16 cellular contexts compared by ENCODE assay signal in the genomic region with DNA sequence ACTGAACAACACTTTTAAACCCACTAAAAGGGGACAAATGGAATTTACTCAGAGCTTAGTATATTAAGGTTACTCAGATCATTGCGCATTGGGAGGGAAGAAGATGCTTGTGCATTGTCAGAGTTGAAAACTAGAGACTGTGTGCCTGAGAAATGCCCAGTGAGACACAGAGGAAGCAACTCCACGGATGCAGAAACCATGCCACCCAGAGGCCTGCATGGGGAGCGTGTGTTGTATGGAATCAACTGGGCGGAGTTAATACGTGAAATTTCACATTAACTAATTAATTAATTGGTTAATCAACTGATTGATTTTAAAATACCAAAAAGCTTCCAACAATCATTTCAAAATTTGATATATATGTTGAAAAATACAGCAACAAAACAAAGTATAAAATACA.
DNase-seq lines count a peak whose midpoint lies in the region; ATAC-seq and TF ChIP-seq lines count a peak whose summit lies in the region.
"Had no signal": no experiment of that assay in that cellular context is flagged by ENCODE, and none has a peak within 500 bp of the region (broad histone marks: within the 10 kb centered on the region; RNA-seq: fewer than 3 reads in every experiment).

No MANE protein-coding gene starts in this region.

- no peak overlapping the region for H3K27ac Mint-ChIP-seq in chondrocyte (ENCODE audit: unreplicated experiment)
- H3K27ac Mint-ChIP-seq: activated CD4-positive, alpha-beta memory T cell treated with anti-CD3 and anti-CD28 coated beads, Interleukin-2, amount 10 ng/mL, durations not matched to agents 7 days and 5 days; T-helper 2 cell treated with Interferon-gamma antibody and Interleukin-4, amounts not matched to agents 5 μg/mL and 100 μg/mL, for 36 hours had no signal

- H3K9me3 Mint-ChIP-seq in chondrocyte (ENCODE audit: low read depth) = peaks cover 3% of the 10 kb centered on the region
- H3K9me3 Mint-ChIP-seq: activated CD4-positive, alpha-beta memory T cell treated with anti-CD3 and anti-CD28 coated beads, Interleukin-2, amount 10 ng/mL, durations not matched to agents 7 days and 5 days; T-helper 2 cell treated with Interferon-gamma antibody and Interleukin-4, amounts not matched to agents 5 μg/mL and 100 μg/mL, for 36 hours had no signal

- TF ChIP-seq POLR2A in NB4 (IDR thresholded peaks at IDR 0.05; ENCODE audit: extremely low read depth, insufficient read length) = no peak

- no peaks in the 10 kb centered on the region for H3K36me3 Mint-ChIP-seq in chondrocyte (ENCODE audit: low read depth)

- no peaks in the 10 kb centered on the region for H3K27me3 Mint-ChIP-seq in chondrocyte (ENCODE audit: low read depth)
- H3K27me3 Mint-ChIP-seq: activated CD4-positive, alpha-beta memory T cell treated with anti-CD3 and anti-CD28 coated beads, Interleukin-2, amount 10 ng/mL, durations not matched to agents 7 days and 5 days had no signal

- no peak overlapping the region for H3K4me3 Mint-ChIP-seq in chondrocyte (ENCODE audit: unreplicated experiment)
- H3K4me3 Mint-ChIP-seq: activated CD4-positive, alpha-beta memory T cell treated with anti-CD3 and anti-CD28 coated beads, Interleukin-2, amount 10 ng/mL, durations not matched to agents 7 days and 5 days; T-helper 2 cell treated with Interferon-gamma antibody and Interleukin-4, amounts not matched to agents 5 μg/mL and 100 μg/mL, for 36 hours had no signal

- TF ChIP-seq CTCF in NB4 (IDR thresholded peaks at IDR 0.05; ENCODE audit: low read depth, low read length) (peak; percentile 27), chondrocyte (IDR thresholded peaks at IDR 0.05) (peak; percentile 58)

- H3K4me3 ChIP-seq in NB4 (ENCODE audit: low read depth, low read length) = no peak overlapping the region
- H3K4me3 ChIP-seq: uterus had no signal

- peaks cover 25% of the 10 kb centered on the region for H3K4me1 Mint-ChIP-seq in chondrocyte (ENCODE audit: low read depth)
- H3K4me1 Mint-ChIP-seq: activated CD4-positive, alpha-beta memory T cell treated with anti-CD3 and anti-CD28 coated beads, Interleukin-2, amount 10 ng/mL, durations not matched to agents 7 days and 5 days had no signal

- DNase-seq in NCI-H748 (lab: John Stamatoyannopoulos, UW; ENCODE audit: unreplicated experiment) (peak; percentile 54), NCI-H748 treated with DMSO at 0.1 percent for 48 hours (lab: John Stamatoyannopoulos, UW) (no peak), NB4 (ENCODE audit: low read depth) (peak; percentile 34), chondrocyte (ENCODE audit: low spot score) (no peak), renal cortical epithelial cell (ENCODE audit: low read depth) (peak; percentile 10), D341Med (ENCODE audit: low spot score) (no peak), NCI-H2029 treated with DMSO at 0.1 percent for 48 hours (lab: John Stamatoyannopoulos, UW) (no peak)
- DNase-seq: activated CD4-positive, alpha-beta memory T cell treated with anti-CD3 and anti-CD28 coated beads, Interleukin-2, amount 10 ng/mL, durations not matched to agents 7 days and 5 days; activated naive CD4-positive, alpha-beta T cell treated with Interleukin-2 at 50 U/mL for 16 hours; central memory CD4-positive, alpha-beta T cell; EL; NCI-H2171; uterus had no signal

- no peak for ATAC-seq in GM21390 (IDR thresholded peaks at IDR 0.05; ENCODE audit: unreplicated experiment)
- ATAC-seq: Panc1 had no signal

Comparison
In these comparisons a context has a peak if more than half of its experiments do, and no peak if none do; other contexts are left out.
1. DNase-seq: peak in NCI-H748 (single experiment), NB4 (single experiment) and renal cortical epithelial cell (single experiment); none in NCI-H748 treated with DMSO at 0.1 percent for 48 hours (single experiment), chondrocyte (single experiment), D341Med (single experiment) and NCI-H2029 treated with DMSO at 0.1 percent for 48 hours (single experiment).